In genomic region chr3:122239112-122239511, GRCh38 we compare ENCODE assay signal across 15 cellular contexts. TPM values are rescaled to one million over a fixed set of nuclear protein-coding genes. Genes with fewer than 3 reads are reported as not detected.
DNase-seq lines count a peak whose midpoint lies in the region; ATAC-seq and TF ChIP-seq lines count a peak whose summit lies in the region.
"Had no signal": no experiment of that assay in that cellular context is flagged by ENCODE, and none has a peak within 500 bp of the region (broad histone marks: within the 10 kb centered on the region; RNA-seq: fewer than 3 reads in every experiment).

No MANE protein-coding gene starts in this region.

- 84 to 88% methylated on average over 2 of the region's 2 CpGs for WGBS in endodermal cell (ENCODE audit: insufficient coverage in 1 of 2, insufficient read length in 1 of 2), 2 experiments
- 92% methylated on average over 2 of the region's 2 CpGs for WGBS in prostate gland

- H3K9ac ChIP-seq in endodermal cell (ENCODE audit: extremely low read depth, low read length, poor library complexity, severe bottlenecking) (no peak overlapping the region), parathyroid adenoma (no peak overlapping the region)

- H3K27ac ChIP-seq in GM23338 (ENCODE audit: low read depth) (no peak overlapping the region), endodermal cell (ENCODE audit: low read depth, low read length) (no peak overlapping the region), parathyroid adenoma (peak overlapping the region; percentile 98), prostate gland (no peak overlapping the region)
- H3K27ac ChIP-seq: A549, C4-2B had no signal

- no peaks in the 10 kb centered on the region for H3K9me2 ChIP-seq in GM23338 (ENCODE audit: insufficient read depth)

- H2AFZ ChIP-seq in GM23338, result no peak overlapping the region
- no peak overlapping the region for H2AFZ ChIP-seq in parathyroid adenoma

- H3K4me1 ChIP-seq in GM23338 (ENCODE audit: insufficient read depth) (no peaks in the 10 kb centered on the region), endodermal cell (ENCODE audit: control insufficient read depth, insufficient read depth, low read length) (no peaks in the 10 kb centered on the region), parathyroid adenoma (peaks cover 72% of the 10 kb centered on the region), prostate gland (replicated peaks) (no peaks in the 10 kb centered on the region)
- H3K4me1 ChIP-seq: A549, BE2C had no signal

- H3K4me3 ChIP-seq in GM23338 (no peak overlapping the region), endodermal cell (ENCODE audit: low read length) (no peak overlapping the region), parathyroid adenoma (ENCODE audit: low read depth, low read length) (no peak overlapping the region), prostate gland (no peak overlapping the region)
- H3K4me3 ChIP-seq: A549 had no signal

- H3K36me3 Mint-ChIP-seq in GM23338 (ENCODE audit: low read depth) (no peaks in the 10 kb centered on the region), endodermal cell (ENCODE audit: low read depth) (no peaks in the 10 kb centered on the region)
- no peaks in the 10 kb centered on the region for H3K36me3 Mint-ChIP-seq in activated CD4-positive, alpha-beta T cell treated with anti-CD3 and anti-CD28 coated beads, Interleukin-2, amount 10 ng/mL, durations not matched to agents 7 days and 5 days (ENCODE audit: low read depth)
- H3K36me3 Mint-ChIP-seq: CD4-positive, alpha-beta memory T cell had no signal

- no peak overlapping the region for H3K4me2 ChIP-seq in GM23338
- no peak overlapping the region for H3K4me2 ChIP-seq in parathyroid adenoma (ENCODE audit: low read length)
- H3K4me2 ChIP-seq: A549 had no signal

- CTCF ChIA-PET in activated CD4-positive, alpha-beta T cell treated with anti-CD3 and anti-CD28 coated beads, Interleukin-2, amount 10 ng/mL, durations not matched to agents 7 days and 5 days (lab: Charles Lee), result no interaction called here

- TF ChIP-seq POLR2A in prostate gland (IDR thresholded peaks at IDR 0.05), result no peak

- POLR2A ChIA-PET in activated CD4-positive, alpha-beta T cell treated with anti-CD3 and anti-CD28 coated beads, Interleukin-2, amount 10 ng/mL, durations not matched to agents 7 days and 5 days (lab: Charles Lee), result no interaction called here

- H3K4me3 Mint-ChIP-seq in GM23338, result no peak overlapping the region
- no peak overlapping the region for H3K4me3 Mint-ChIP-seq in endodermal cell
- no peak overlapping the region for H3K4me3 Mint-ChIP-seq in activated CD4-positive, alpha-beta T cell treated with anti-CD3 and anti-CD28 coated beads, Interleukin-2, amount 10 ng/mL, durations not matched to agents 7 days and 5 days
- H3K4me3 Mint-ChIP-seq: CD4-positive, alpha-beta memory T cell had no signal

- no peak for DNase-seq in GM23338 (ENCODE audit: low spot score)
- DNase-seq in HuH-7 (ENCODE audit: low spot score), result peak; percentile 27
- DNase-seq in endodermal cell, result peak; percentile 54
- DNase-seq in activated CD4-positive, alpha-beta T cell treated with anti-CD3 and anti-CD28 coated beads, Interleukin-2, amount 10 ng/mL, durations not matched to agents 7 days and 5 days, result no peak
- DNase-seq in prostate gland (ENCODE audit: low spot score), result no peak
- DNase-seq: BE2C; CD4-positive, alpha-beta memory T cell; DMS153; DMS79 treated with DMSO at 0.1 percent for 48 hours; EL had no signal

- H3K36me3 ChIP-seq in GM23338 (ENCODE audit: insufficient read depth) (no peaks in the 10 kb centered on the region), endodermal cell (ENCODE audit: control insufficient read depth, insufficient read depth, low read length) (no peaks in the 10 kb centered on the region), parathyroid adenoma (ENCODE audit: control insufficient read depth, insufficient read depth, low read length) (peaks cover 4% of the 10 kb centered on the region), prostate gland (no peaks in the 10 kb centered on the region)
- H3K36me3 ChIP-seq: BE2C had no signal

- H3K9me3 Mint-ChIP-seq in GM23338 (no peaks in the 10 kb centered on the region), endodermal cell (no peaks in the 10 kb centered on the region)
- H3K9me3 Mint-ChIP-seq in activated CD4-positive, alpha-beta T cell treated with anti-CD3 and anti-CD28 coated beads, Interleukin-2, amount 10 ng/mL, durations not matched to agents 7 days and 5 days, result no peaks in the 10 kb centered on the region
- H3K9me3 Mint-ChIP-seq: CD4-positive, alpha-beta memory T cell had no signal

- H3K4me1 Mint-ChIP-seq in GM23338 (no peaks in the 10 kb centered on the region), endodermal cell (no peaks in the 10 kb centered on the region)
- H3K4me1 Mint-ChIP-seq in activated CD4-positive, alpha-beta T cell treated with anti-CD3 and anti-CD28 coated beads, Interleukin-2, amount 10 ng/mL, durations not matched to agents 7 days and 5 days, result peaks cover under 1% of the 10 kb centered on the region

- H3K9me3 ChIP-seq in endodermal cell (ENCODE audit: control insufficient read depth, low read length) (no peaks in the 10 kb centered on the region), parathyroid adenoma (ENCODE audit: control insufficient read depth, low read length) (no peaks in the 10 kb centered on the region), prostate gland (no peaks in the 10 kb centered on the region)
- H3K9me3 ChIP-seq: A549, BE2C had no signal

- H3F3A ChIP-seq in GM23338 (replicated peaks; ENCODE audit: low read depth), result no peaks in the 10 kb centered on the region

- intact Hi-C loops in prostate gland (cut with DNase I), result no loop called here

- H3K79me2 ChIP-seq in GM23338 (replicated peaks; ENCODE audit: insufficient read depth), result no peaks in the 10 kb centered on the region
- peaks cover 51% of the 10 kb centered on the region for H3K79me2 ChIP-seq in parathyroid adenoma

- peak; percentile 46; the same call in 2 of the 3 replicates for ATAC-seq in GM23338
- ATAC-seq: A549 had no signal

- no peak overlapping the region for H3K27ac Mint-ChIP-seq in GM23338
- no peak overlapping the region for H3K27ac Mint-ChIP-seq in endodermal cell
- no peak overlapping the region for H3K27ac Mint-ChIP-seq in activated CD4-positive, alpha-beta T cell treated with anti-CD3 and anti-CD28 coated beads, Interleukin-2, amount 10 ng/mL, durations not matched to agents 7 days and 5 days

- H3K27me3 Mint-ChIP-seq in GM23338 (ENCODE audit: insufficient read depth, low read depth, poor library complexity) (peaks cover 2% of the 10 kb centered on the region), endodermal cell (ENCODE audit: insufficient read depth) (peaks cover 22% of the 10 kb centered on the region)
- H3K27me3 Mint-ChIP-seq in activated CD4-positive, alpha-beta T cell treated with anti-CD3 and anti-CD28 coated beads, Interleukin-2, amount 10 ng/mL, durations not matched to agents 7 days and 5 days, result peaks cover 30% of the 10 kb centered on the region

- TF ChIP-seq CTCF in GM23338 (conservative IDR thresholded peaks at IDR 0.05; ENCODE audit: low read depth in 2 of 2) (peak; percentile 24 to 49; a peak in 2 of 4 replicates), endodermal cell (conservative IDR thresholded peaks at IDR 0.05) (peak; percentile 69), parathyroid adenoma (IDR thresholded peaks at IDR 0.05) (no peak), prostate gland (IDR thresholded peaks at IDR 0.05) (no peak)

- no peaks in the 10 kb centered on the region for H3K27me3 ChIP-seq in GM23338 (ENCODE audit: insufficient read depth)
- H3K27me3 ChIP-seq in endodermal cell (ENCODE audit: control insufficient read depth, insufficient read depth, low read length, poor library complexity, severe bottlenecking), result peaks cover 27% of the 10 kb centered on the region
- H3K27me3 ChIP-seq in parathyroid adenoma (ENCODE audit: control insufficient read depth, insufficient read depth, low read length), result no peaks in the 10 kb centered on the region
- H3K27me3 ChIP-seq in prostate gland (replicated peaks; ENCODE audit: insufficient read depth), result no peaks in the 10 kb centered on the region

- H4K20me1 ChIP-seq in GM23338 (replicated peaks; ENCODE audit: insufficient read depth), result no peaks in the 10 kb centered on the region

TF ChIP-seq in GM23338, 12 proteins besides CTCF, POLR2A, EP300 and RAD21 (continues in another document):
- TF ChIP-seq REST (IDR thresholded peaks at IDR 0.05; ENCODE audit: unreplicated experiment) (no peak), STAT1 (IDR thresholded peaks at IDR 0.05; ENCODE audit: unreplicated experiment) (no peak), ZNF331 (CRISPR knock-in tag; IDR thresholded peaks at IDR 0.05; ENCODE audit: low read depth) (no peak), EZH2phosphoT487 (IDR thresholded peaks at IDR 0.05; ENCODE audit: unreplicated experiment) (no peak), POLR2AphosphoS5 (IDR thresholded peaks at IDR 0.05; ENCODE audit: low read depth) (no peak)

RNA-seq across cellular contexts. Expression of gene CASR, which starts 55.6 kb away (rescaled TPM):
- total RNA-seq in GM23338 (2014; rRNA removed; shearing (Covaris generic)), result 0.04 and 0.56 TPM in 2 replicates
- 0.03 and 0.08 TPM in 2 replicates for polyA plus RNA-seq in GM23338 (2016; fragmentation: Nextera tagmentation; extraction: Ambion mirVana)
- total RNA-seq in endodermal cell (under 1 TPM in 1 of 2 donors, not detected in 1; 0.04 TPM), prostate gland (1 to 10 TPM in 1 of 2 donors, not detected in 1; 1.2 TPM)
- polyA plus RNA-seq in endodermal cell (2013, experiment 1 of 2), result 0.04 TPM
- not detected for polyA plus RNA-seq in endodermal cell (2013, experiment 2 of 2)
- under 1 TPM in 1 of 2 experiments, not detected in 1; 0.06 TPM for total RNA-seq in activated CD4-positive, alpha-beta T cell treated with anti-CD3 and anti-CD28 coated beads, Interleukin-2, amount 10 ng/mL, durations not matched to agents 7 days and 5 days
- total RNA-seq: HT-29 had no signal
- polyA plus RNA-seq: A549, AG04450 had no signal

Comparison
In these comparisons a context has a peak if more than half of its experiments do, and no peak if none do; other contexts are left out.
1. DNase-seq: peak in HuH-7 (single experiment) and endodermal cell (single experiment); none in GM23338 (single experiment), activated CD4-positive, alpha-beta T cell treated with anti-CD3 and anti-CD28 coated beads, Interleukin-2, amount 10 ng/mL, durations not matched to agents 7 days and 5 days (single experiment) and prostate gland (single experiment).
2. CTCF ChIP-seq: peak in GM23338 (2 of 2) and endodermal cell (single experiment); none in parathyroid adenoma (single experiment) and prostate gland (0 of 4).